In genomic region chr6:34672657-34673043, GRCh38 we compare ENCODE assay signal across 11 cellular contexts. TPM values are rescaled to one million over a fixed set of nuclear protein-coding genes. Genes with fewer than 3 reads are reported as not detected.
A peak's percentile ranks its signal among the peaks of the same experiment; 100 is the strongest.
DNase-seq lines count a peak whose midpoint lies in the region; TF ChIP-seq lines count a peak whose summit lies in the region.
"Had no signal": no experiment of that assay in that cellular context is flagged by ENCODE, and none has a peak within 500 bp of the region (broad histone marks: within the 10 kb centered on the region; RNA-seq: fewer than 3 reads in every experiment).

No MANE protein-coding gene starts in this region.

- H3K79me2 ChIP-seq in SU-DHL-6 (ENCODE audit: insufficient read depth, low read length): peaks cover 95% of the 10 kb centered on the region

- peak overlapping the region; percentile 65 for H3K27ac Mint-ChIP-seq in MCF 10A (ENCODE audit: low read depth, unreplicated experiment)
- H3K27ac Mint-ChIP-seq in immature natural killer cell: peak overlapping the region; percentile 95 to 99 (median 98)
- peak overlapping the region; percentile 21 for H3K27ac Mint-ChIP-seq in type B pancreatic cell

- H3K9ac ChIP-seq in SU-DHL-6 (ENCODE audit: low read length): no peak overlapping the region

- TF ChIP-seq POLR2A in breast epithelium (IDR thresholded peaks at IDR 0.05): no peak
- TF ChIP-seq POLR2A in prostate gland (IDR thresholded peaks at IDR 0.05): no peak

- H3K9me3 Mint-ChIP-seq in MCF 10A (ENCODE audit: unreplicated experiment): no peaks in the 10 kb centered on the region
- peaks cover 0 to 2% (median 0%) of the 10 kb centered on the region in 6 donors for H3K9me3 Mint-ChIP-seq in immature natural killer cell
- H3K9me3 Mint-ChIP-seq in type B pancreatic cell: no peaks in the 10 kb centered on the region

- DNase-seq in MCF 10A (ENCODE audit: unreplicated experiment): no peak
- DNase-seq in breast epithelium (ENCODE audit: low spot score in 2 of 2): no peak
- DNase-seq in immature natural killer cell: no peak
- no peak for DNase-seq in type B pancreatic cell (ENCODE audit: extremely low spot score, unreplicated experiment)
- DNase-seq in WERI-Rb-1: no peak
- DNase-seq in tibial artery: no peak
- no peak for DNase-seq in prostate gland (ENCODE audit: low spot score)
- DNase-seq: AML-193, foreskin fibroblast, NCI-H2107 had no signal

- POLR2A ChIA-PET in MCF 10A (lab: Yijun Ruan, JAX): interaction anchor here (0.7 to 2.1 kb wide), 9 partner anchors 8 to 617 kb away, joined by 3 to 9 read pairs (median 4); partner anchors contain the start of genes ILRUN, SNRPC and TAF11

- CTCF ChIA-PET in MCF 10A (lab: Yijun Ruan, JAX): interaction anchor here (0.6 to 0.7 kb wide), 2 partner anchors 134 to 425 kb away, joined by 3 read pairs; no protein-coding TSS in a partner anchor

- WGBS in prostate gland: 81% methylated on average over 3 of the region's 3 CpGs

- no peaks in the 10 kb centered on the region for H3K27me3 Mint-ChIP-seq in MCF 10A (ENCODE audit: insufficient read depth, unreplicated experiment)
- peaks cover 6 to 10% (median 9%) of the 10 kb centered on the region in 3 donors for H3K27me3 Mint-ChIP-seq in immature natural killer cell (ENCODE audit: low read depth in 3 of 3)
- no peaks in the 10 kb centered on the region for H3K27me3 Mint-ChIP-seq in type B pancreatic cell

- H3K4me3 Mint-ChIP-seq in MCF 10A (ENCODE audit: unreplicated experiment): no peak overlapping the region
- peak overlapping the region; percentile 73 to 87 (median 78) for H3K4me3 Mint-ChIP-seq in immature natural killer cell
- H3K4me3 Mint-ChIP-seq in type B pancreatic cell: no peak overlapping the region

- H3K4me1 ChIP-seq in breast epithelium (peaks cover 0 to 5% of the 10 kb centered on the region in 2 donors), tibial artery (peaks cover 0 to 27% (median 18%) of the 10 kb centered on the region in 4 donors), prostate gland (replicated peaks) (no peaks in the 10 kb centered on the region)

- peaks cover 16% of the 10 kb centered on the region for H3K36me3 Mint-ChIP-seq in MCF 10A (ENCODE audit: insufficient read depth, unreplicated experiment)
- H3K36me3 Mint-ChIP-seq in immature natural killer cell: no peaks in the 10 kb centered on the region
- no peaks in the 10 kb centered on the region for H3K36me3 Mint-ChIP-seq in type B pancreatic cell

- H3K9me3 ChIP-seq in breast epithelium: no peaks in the 10 kb centered on the region
- H3K9me3 ChIP-seq in SU-DHL-6 (ENCODE audit: insufficient read depth, low read length): no peaks in the 10 kb centered on the region
- no peaks in the 10 kb centered on the region for H3K9me3 ChIP-seq in WERI-Rb-1 (ENCODE audit: severe bottlenecking)
- no peaks in the 10 kb centered on the region for H3K9me3 ChIP-seq in tibial artery
- H3K9me3 ChIP-seq in prostate gland: no peaks in the 10 kb centered on the region

- no peak for TF ChIP-seq CTCF in MCF 10A (IDR thresholded peaks at IDR 0.05; ENCODE audit: unreplicated experiment)
- TF ChIP-seq CTCF in breast epithelium (IDR thresholded peaks at IDR 0.05): no peak
- no peak for TF ChIP-seq CTCF in SU-DHL-6 (IDR thresholded peaks at IDR 0.05; ENCODE audit: insufficient read depth, low read length, poor library complexity, severe bottlenecking)
- no peak for TF ChIP-seq CTCF in type B pancreatic cell (conservative IDR thresholded peaks at IDR 0.05)
- no peak for TF ChIP-seq CTCF in WERI-Rb-1 (IDR thresholded peaks at IDR 0.05; ENCODE audit: low read depth, low read length)
- TF ChIP-seq CTCF in tibial artery (IDR thresholded peaks at IDR 0.05): no peak
- TF ChIP-seq CTCF in prostate gland (IDR thresholded peaks at IDR 0.05): no peak

- H3K9me2 ChIP-seq in SU-DHL-6 (replicated peaks; ENCODE audit: insufficient read depth, low read length): no peaks in the 10 kb centered on the region

- H2AFZ ChIP-seq in SU-DHL-6 (ENCODE audit: low read depth, low read length, severe bottlenecking): no peak overlapping the region

- no TSS peak for BruUV-seq in MCF 10A (replicated peaks; lab: Mats Ljungman, UMichigan)

- H3K36me3 ChIP-seq in breast epithelium (no peaks in the 10 kb centered on the region), SU-DHL-6 (ENCODE audit: low read length) (no peaks in the 10 kb centered on the region), WERI-Rb-1 (peaks cover 3% of the 10 kb centered on the region; the same call in 1 of the 2 replicates), tibial artery (no peaks in the 10 kb centered on the region), prostate gland (no peaks in the 10 kb centered on the region)

- intact Hi-C loops in MCF 10A (cut with micrococcal nuclease): no loop called here
- intact Hi-C loops in breast epithelium (cut with DNase I; ENCODE audit: low total_unique reads): no loop called here
- intact Hi-C loops in tibial artery (cut with DNase I; ENCODE audit: low total_unique reads): no loop called here
- intact Hi-C loops in prostate gland (cut with DNase I): no loop called here

- H3F3A ChIP-seq in SU-DHL-6 (ENCODE audit: insufficient read depth): peaks cover 22% of the 10 kb centered on the region; the same call in 1 of the 2 replicates

- peaks cover 23% of the 10 kb centered on the region for H3K4me1 Mint-ChIP-seq in MCF 10A (ENCODE audit: insufficient read depth, unreplicated experiment)
- peaks cover 65 to 78% of the 10 kb centered on the region in 2 donors for H3K4me1 Mint-ChIP-seq in immature natural killer cell
- peaks cover 19% of the 10 kb centered on the region for H3K4me1 Mint-ChIP-seq in type B pancreatic cell (ENCODE audit: unreplicated experiment)

- peak overlapping the region in 1 of 2 donors; percentile 33 for H3K27ac ChIP-seq in breast epithelium
- peak overlapping the region; percentile 22 for H3K27ac ChIP-seq in SU-DHL-6 (ENCODE audit: low read depth, low read length)
- H3K27ac ChIP-seq in WERI-Rb-1: no peak overlapping the region
- H3K27ac ChIP-seq in tibial artery: no peak overlapping the region
- H3K27ac ChIP-seq in prostate gland: no peak overlapping the region

- H4K20me1 ChIP-seq in SU-DHL-6 (ENCODE audit: low read depth, low read length): peaks cover 12% of the 10 kb centered on the region

- H3K27me3 ChIP-seq in breast epithelium (no peaks in the 10 kb centered on the region), SU-DHL-6 (ENCODE audit: low read length) (no peaks in the 10 kb centered on the region), WERI-Rb-1 (ENCODE audit: insufficient read depth, low read depth, severe bottlenecking) (no peaks in the 10 kb centered on the region), tibial artery (no peaks in the 10 kb centered on the region), prostate gland (replicated peaks; ENCODE audit: insufficient read depth) (no peaks in the 10 kb centered on the region)

- H3K4me2 ChIP-seq in SU-DHL-6 (ENCODE audit: low read depth, low read length, poor library complexity, severe bottlenecking): peak overlapping the region; percentile 23

- H3K4me3 ChIP-seq in breast epithelium (no peak overlapping the region), SU-DHL-6 (ENCODE audit: insufficient read depth, low read length, poor library complexity, severe bottlenecking) (no peak overlapping the region), WERI-Rb-1 (ENCODE audit: low read depth, low read length) (no peak overlapping the region), tibial artery (no peak overlapping the region), prostate gland (no peak overlapping the region)

RNA-seq across cellular contexts. Expression of gene ILRUN, which starts 23.9 kb away (rescaled TPM):
- total RNA-seq in MCF 10A (2022) (49.2 and 50.8 TPM in 2 replicates), breast epithelium (10 to 100 TPM; 58.3 to 87.1 (median 63.7) TPM), type B pancreatic cell (ENCODE audit: low replicate concordance) (60.3 and 83.4 TPM in 2 replicates), prostate gland (10 to 100 TPM; 57.4 to 93.6 TPM)
- 10 to 100 TPM; 16.5 to 26.8 (median 19.3) TPM for polyA plus RNA-seq in immature natural killer cell

Comparison
In these comparisons a context has a peak if more than half of its experiments do, and no peak if none do; other contexts are left out.
1. H3K27ac Mint-ChIP-seq: peak in every context shown above with its lines; median percentile 98 in immature natural killer cell; 65 in MCF 10A; 21 in type B pancreatic cell.
2. H3K4me3 Mint-ChIP-seq: peak in immature natural killer cell (5 of 5); none in MCF 10A (single experiment) and type B pancreatic cell (single experiment).